Comparison of ENCODE assay signal across 8 cellular contexts in genomic region chr1:224432141-224432540, GRCh38. TPM values are rescaled to one million over a fixed set of nuclear protein-coding genes. Genes with fewer than 3 reads are reported as not detected.
A peak's percentile ranks its signal among the peaks of the same experiment; 100 is the strongest.
DNase-seq lines count a peak whose midpoint lies in the region; ATAC-seq, FAIRE-seq and TF ChIP-seq lines count a peak whose summit lies in the region.

No MANE protein-coding gene starts in this region.

- H3K9me3 ChIP-seq in HUES64 (ENCODE audit: insufficient read depth, low read depth, low read length): no peaks in the 10 kb centered on the region
- H3K9me3 ChIP-seq in mucosa of rectum (ENCODE audit: control insufficient read depth in 2 of 2, low read length in 2 of 2): no peaks in the 10 kb centered on the region

- 100% methylated on average over 1 of the region's 2 CpGs for WGBS in HUES64

- no peak overlapping the region for H3K27ac ChIP-seq in HUES64 (ENCODE audit: low read depth, low read length)
- H3K27ac ChIP-seq in mucosa of rectum (ENCODE audit: low read depth in 2 of 2, low read length in 2 of 2): peak overlapping the region; percentile 86 to 94

- peaks cover 57% of the 10 kb centered on the region for H3K36me3 ChIP-seq in HUES64 (ENCODE audit: insufficient read depth, low read length)
- no peaks in the 10 kb centered on the region for H3K36me3 ChIP-seq in bronchial epithelial cell (ENCODE audit: control insufficient read depth, insufficient read depth, low read length)
- peaks cover 3 to 4% of the 10 kb centered on the region in 2 donors for H3K36me3 ChIP-seq in mucosa of rectum (ENCODE audit: control insufficient read depth in 2 of 2, insufficient read depth in 2 of 2, low read length in 2 of 2)

- peak overlapping the region; percentile 38; the same call in 1 of the 2 replicates for H3K9ac ChIP-seq in HUES64 (ENCODE audit: low read depth, low read length)
- H3K9ac ChIP-seq in mucosa of rectum (ENCODE audit: low read depth in 1 of 2, low read length in 2 of 2): peak overlapping the region in 1 of 2 donors; percentile 54

- H3K4me3 ChIP-seq in AG09309 (ENCODE audit: control insufficient read depth, low read depth, low read length) (peak overlapping the region; percentile 92), HUES64 (ENCODE audit: low read length) (peak overlapping the region; percentile 81), bronchial epithelial cell (ENCODE audit: low read depth, low read length) (peak overlapping the region; percentile 82), mucosa of rectum (ENCODE audit: low read length in 2 of 2) (peak overlapping the region; percentile 84 to 85)

- FAIRE-seq in bronchial epithelial cell (lab: Jason Lieb, UNC): no peak

- ATAC-seq in GM19351 (IDR thresholded peaks at IDR 0.05; ENCODE audit: unreplicated experiment): no peak

- DNase-seq in AG09309 (ENCODE audit: low read depth) (no peak), bronchial epithelial cell (ENCODE audit: low read depth) (no peak), NCI-H1417 treated with DMSO at 0.1 percent for 48 hours (lab: John Stamatoyannopoulos, UW) (no peak)
- no peak for DNase-seq in stimulated activated CD4-positive, alpha-beta T cell treated with anti-CD3 and anti-CD28 coated beads, Interleukin-1b, Interleukin-23, amount 100 ng/mL, for 48 hours
- DNase-seq in stimulated activated CD4-positive, alpha-beta T cell treated with anti-CD3 and anti-CD28 coated beads, Interleukin-2, amount 100 ng/mL, for 24 hours: no peak

- no peaks in the 10 kb centered on the region for H3K27me3 ChIP-seq in HUES64 (ENCODE audit: insufficient read depth, low read length)
- no peaks in the 10 kb centered on the region for H3K27me3 ChIP-seq in bronchial epithelial cell (ENCODE audit: control insufficient read depth, insufficient read depth, low read length)
- no peaks in the 10 kb centered on the region for H3K27me3 ChIP-seq in mucosa of rectum (ENCODE audit: control insufficient read depth in 2 of 2, insufficient read depth in 2 of 2, low read length in 2 of 2)

- H3K4me1 ChIP-seq in HUES64 (ENCODE audit: insufficient read depth, low read length) (peaks cover 35% of the 10 kb centered on the region), mucosa of rectum (ENCODE audit: control insufficient read depth in 2 of 2, insufficient read depth in 2 of 2, low read length in 2 of 2) (peaks cover 17 to 41% of the 10 kb centered on the region in 2 donors)

- TF ChIP-seq CTCF in AG09309 (IDR thresholded peaks at IDR 0.05; ENCODE audit: control insufficient read depth, insufficient read depth, low read depth, low read length, missing control alignments): no peak
- TF ChIP-seq CTCF in bronchial epithelial cell (IDR thresholded peaks at IDR 0.05; ENCODE audit: insufficient read depth, low read length, severe bottlenecking): no peak

RNA-seq across cellular contexts. Expression of gene WDR26, which starts 2.5 kb away (rescaled TPM):
- 40.9 TPM for polyA plus RNA-seq in HUES64 (2013, experiment 1 of 2)
- 37.8 TPM for polyA plus RNA-seq in HUES64 (2013, experiment 2 of 2)
- 34.5 and 58.8 TPM in 2 replicates for total RNA-seq in bronchial epithelial cell
